In the genomic region with DNA sequence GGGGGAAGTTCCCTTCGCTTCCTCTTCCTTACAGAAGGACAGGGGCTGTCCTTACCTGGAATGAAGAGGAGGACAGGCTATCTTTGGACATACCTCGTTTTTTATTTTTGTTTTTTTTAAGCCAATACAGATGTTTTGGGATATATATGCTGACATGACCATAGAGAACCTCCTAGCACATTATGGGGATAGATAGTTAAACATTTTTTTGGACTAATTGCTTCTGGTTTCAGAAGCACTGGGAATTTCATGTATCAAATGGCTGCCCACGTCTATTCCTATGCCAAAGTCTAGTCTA, we compare ENCODE assay signal across 2 cellular contexts.
TF ChIP-seq lines count a peak whose summit lies in the region.

No MANE protein-coding gene starts in this region.

TF ChIP-seq in SK-N-SH, 30 proteins besides CTCF, POLR2A, EP300 and RAD21 (continued from another document):
- no peak for TF ChIP-seq POLR2AphosphoS5 (IDR thresholded peaks at IDR 0.05; ENCODE audit: low read depth, low read length)
- no peak for TF ChIP-seq RCOR1 (IDR thresholded peaks at IDR 0.05; ENCODE audit: low read length)

TF ChIP-seq in SK-N-SH treated with all-trans-retinoic acid at 6 μM for 48 hours, 23 proteins besides CTCF, POLR2A, EP300 and RAD21:
- TF ChIP-seq POU6F1 (CRISPR knock-in tag; IDR thresholded peaks at IDR 0.05; ENCODE audit: borderline replicate concordance, low read depth) (no peak), ISL1 (CRISPR knock-in tag; IDR thresholded peaks at IDR 0.05) (no peak), SNAI2 (CRISPR knock-in tag; IDR thresholded peaks at IDR 0.05) (no peak)
